In the genomic region with DNA sequence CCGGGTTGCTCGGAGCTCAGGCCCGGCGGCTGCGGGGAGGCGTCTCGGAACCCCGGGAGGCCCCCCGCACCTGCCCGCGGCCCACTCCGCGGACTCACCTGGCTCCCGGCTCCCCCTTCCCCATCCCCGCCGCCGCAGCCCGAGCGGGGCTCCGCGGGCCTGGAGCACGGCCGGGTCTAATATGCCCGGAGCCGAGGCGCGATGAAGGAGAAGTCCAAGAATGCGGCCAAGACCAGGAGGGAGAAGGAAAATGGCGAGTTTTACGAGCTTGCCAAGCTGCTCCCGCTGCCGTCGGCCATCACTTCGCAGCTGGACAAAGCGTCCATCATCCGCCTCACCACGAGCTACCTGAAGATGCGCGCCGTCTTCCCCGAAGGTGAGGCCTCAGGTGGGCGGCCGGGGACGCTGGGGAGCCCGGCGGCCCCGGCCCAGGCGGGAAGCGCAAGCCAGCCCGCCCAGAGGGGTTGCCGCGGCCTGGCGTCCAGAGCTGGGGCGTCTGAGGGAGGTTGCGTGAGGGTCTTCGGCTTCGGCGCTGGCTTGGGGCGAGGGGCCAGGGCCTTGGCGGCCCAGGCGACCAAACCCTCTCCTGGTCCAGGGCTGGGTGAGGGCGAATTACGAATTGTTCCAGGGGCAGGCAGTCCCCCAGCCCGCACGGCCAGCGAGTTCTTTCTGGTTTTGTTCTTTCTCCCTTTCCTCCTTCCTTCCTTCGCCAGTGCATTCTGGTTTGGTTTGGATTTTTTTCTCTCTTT, we compare ENCODE assay signal across 9 cellular contexts. TPM values are rescaled to one million over a fixed set of nuclear protein-coding genes. Genes with fewer than 3 reads are reported as not detected.
DNase-seq lines count a peak whose midpoint lies in the region; ATAC-seq lines count a peak whose summit lies in the region.
"Had no signal": no experiment of that assay in that cellular context is flagged by ENCODE, and none has a peak within 500 bp of the region (broad histone marks: within the 10 kb centered on the region; RNA-seq: fewer than 3 reads in every experiment).

No MANE protein-coding gene starts in this region.

- H3K9me3 Mint-ChIP-seq in activated T-helper 2 cell treated with anti-CD3 and anti-CD28 coated beads, Interferon-gamma antibody, Interleukin-2, Interleukin-4, amounts not matched to agents 10 μg/mL and 5 μg/mL and 100 μg/mL, durations not matched to agents 14 hours and 24 hours and 36 hours, result no peaks in the 10 kb centered on the region

- no peaks in the 10 kb centered on the region for H3K36me3 Mint-ChIP-seq in activated T-helper 2 cell treated with anti-CD3 and anti-CD28 coated beads, Interferon-gamma antibody, Interleukin-2, Interleukin-4, amounts not matched to agents 10 μg/mL and 5 μg/mL and 100 μg/mL, durations not matched to agents 14 hours and 24 hours and 36 hours (ENCODE audit: low read depth)

- H3K27me3 Mint-ChIP-seq in activated T-helper 2 cell treated with anti-CD3 and anti-CD28 coated beads, Interferon-gamma antibody, Interleukin-2, Interleukin-4, amounts not matched to agents 10 μg/mL and 5 μg/mL and 100 μg/mL, durations not matched to agents 14 hours and 24 hours and 36 hours (ENCODE audit: low read depth), result peaks cover 69% of the 10 kb centered on the region

- peak overlapping the region; percentile 12 for H3K27ac Mint-ChIP-seq in activated T-helper 2 cell treated with anti-CD3 and anti-CD28 coated beads, Interferon-gamma antibody, Interleukin-2, Interleukin-4, amounts not matched to agents 10 μg/mL and 5 μg/mL and 100 μg/mL, durations not matched to agents 14 hours and 24 hours and 36 hours

- ATAC-seq in GM19023 (IDR thresholded peaks at IDR 0.05; ENCODE audit: unreplicated experiment), result no peak

- H3K4me1 Mint-ChIP-seq in activated T-helper 2 cell treated with anti-CD3 and anti-CD28 coated beads, Interferon-gamma antibody, Interleukin-2, Interleukin-4, amounts not matched to agents 10 μg/mL and 5 μg/mL and 100 μg/mL, durations not matched to agents 14 hours and 24 hours and 36 hours (ENCODE audit: low read depth), result peaks cover 6% of the 10 kb centered on the region

- DNase-seq in stimulated activated CD4-positive, alpha-beta T cell treated with anti-CD3 and anti-CD28 coated beads, Interleukin-15, amount 100 ng/mL, for 24 hours, result peak; percentile 7
- no peak for DNase-seq in stimulated activated CD4-positive, alpha-beta T cell treated with anti-CD3 and anti-CD28 coated beads, Interleukin-1b, Interleukin-23, amount 100 ng/mL, for 48 hours
- DNase-seq in activated T-helper 2 cell treated with anti-CD3 and anti-CD28 coated beads, Interferon-gamma antibody, Interleukin-2, Interleukin-4, amounts not matched to agents 10 μg/mL and 5 μg/mL and 100 μg/mL, durations not matched to agents 14 hours and 24 hours and 36 hours (ENCODE audit: low spot score), result no peak
- DNase-seq in mesenteric fat pad (ENCODE audit: low spot score), result peak; percentile 81
- DNase-seq in GOT3 (lab: John Stamatoyannopoulos, UW), result no peak
- no peak for DNase-seq in SKM-1 treated with dmso at 0.1 percent for 144 hours (lab: John Stamatoyannopoulos, UW; ENCODE audit: unreplicated experiment)
- DNase-seq in SW 1271 (lab: John Stamatoyannopoulos, UW), result no peak

- no peak overlapping the region for H3K4me3 Mint-ChIP-seq in activated T-helper 2 cell treated with anti-CD3 and anti-CD28 coated beads, Interferon-gamma antibody, Interleukin-2, Interleukin-4, amounts not matched to agents 10 μg/mL and 5 μg/mL and 100 μg/mL, durations not matched to agents 14 hours and 24 hours and 36 hours (ENCODE audit: low read depth)

- intact Hi-C loops in activated T-helper 2 cell treated with anti-CD3 and anti-CD28 coated beads, Interferon-gamma antibody, Interleukin-2, Interleukin-4, amounts not matched to agents 10 μg/mL and 5 μg/mL and 100 μg/mL, durations not matched to agents 14 hours and 24 hours and 36 hours (cut with micrococcal nuclease), result loop anchor here (10.0 kb wide), 1 partner anchor 1215 kb away; the partner anchor contains the start of gene KCNJ6

RNA-seq across cellular contexts. Expression of gene SIM2, which starts 0.8 kb away (rescaled TPM):
- 0.18 and 0.21 TPM in 2 replicates for total RNA-seq in activated T-helper 2 cell treated with anti-CD3 and anti-CD28 coated beads, Interferon-gamma antibody, Interleukin-2, Interleukin-4, amounts not matched to agents 10 μg/mL and 5 μg/mL and 100 μg/mL, durations not matched to agents 14 hours and 24 hours and 36 hours
- total RNA-seq in mesenteric fat pad, result not detected
- total RNA-seq: OCI-LY7 had no signal

Comparison
In these comparisons a context has a peak if more than half of its experiments do, and no peak if none do; other contexts are left out.
1. DNase-seq: peak in stimulated activated CD4-positive, alpha-beta T cell treated with anti-CD3 and anti-CD28 coated beads, Interleukin-15, amount 100 ng/mL, for 24 hours (single experiment) and mesenteric fat pad (single experiment); none in stimulated activated CD4-positive, alpha-beta T cell treated with anti-CD3 and anti-CD28 coated beads, Interleukin-1b, Interleukin-23, amount 100 ng/mL, for 48 hours (single experiment), activated T-helper 2 cell treated with anti-CD3 and anti-CD28 coated beads, Interferon-gamma antibody, Interleukin-2, Interleukin-4, amounts not matched to agents 10 μg/mL and 5 μg/mL and 100 μg/mL, durations not matched to agents 14 hours and 24 hours and 36 hours (single experiment), GOT3 (single experiment), SKM-1 treated with dmso at 0.1 percent for 144 hours (single experiment) and SW 1271 (0 of 2).